In the genomic region with DNA sequence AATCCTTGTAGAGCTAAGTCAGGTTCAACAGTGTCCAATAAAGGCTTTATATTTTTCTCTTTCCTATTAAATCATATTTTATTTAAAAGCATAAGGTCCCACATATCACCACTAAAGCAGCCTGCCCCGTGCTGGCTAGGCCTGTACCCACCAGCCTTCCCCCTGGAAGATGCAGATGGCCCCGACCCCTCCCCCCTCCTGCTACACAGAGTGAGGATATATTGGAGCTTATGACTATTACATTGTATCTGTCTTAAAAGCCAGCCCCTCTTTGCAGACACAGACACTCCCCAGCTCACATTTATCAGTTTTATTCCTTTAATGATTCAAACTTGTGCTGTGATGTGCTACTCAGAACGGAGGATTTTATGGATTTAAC, we compare ENCODE assay signal across 19 cellular contexts.
"Had no signal": no experiment of that assay in that cellular context is flagged by ENCODE, and none has a peak within 500 bp of the region (broad histone marks: within the 10 kb centered on the region; RNA-seq: fewer than 3 reads in every experiment).

No MANE protein-coding gene starts in this region.

- ATAC-seq: esophagus mucosa; gastrocnemius medialis; natural killer cell treated with Interleukin-12 subunit alpha and Interleukin-12 subunit beta and Interleukin-15 and Interleukin-18, amount 100 ng/mL, for 72 hours had no signal

- H3K27ac ChIP-seq: gastrocnemius medialis, left ventricle myocardium inferior, neutrophil, sigmoid colon, skin epidermis, suprapubic skin, thyroid gland, upper lobe of left lung, uterus had no signal

- H3K9me3 Mint-ChIP-seq: immature natural killer cell; natural killer cell treated with Interleukin-12 subunit alpha and Interleukin-12 subunit beta and Interleukin-15 and Interleukin-18, amount 100 ng/mL, for 72 hours had no signal

- H3K27me3 ChIP-seq: gastrocnemius medialis, sigmoid colon, suprapubic skin, thyroid gland, upper lobe of left lung, uterus had no signal

- H3K4me1 ChIP-seq: left ventricle myocardium inferior, sigmoid colon, suprapubic skin, uterus had no signal

- H3K4me1 Mint-ChIP-seq: immature natural killer cell had no signal

- H3K27ac Mint-ChIP-seq: immature natural killer cell; natural killer cell treated with Interleukin-12 subunit alpha and Interleukin-12 subunit beta and Interleukin-15 and Interleukin-18, amount 100 ng/mL, for 72 hours had no signal

- H3K4me3 ChIP-seq: gastrocnemius medialis, left ventricle myocardium inferior, lung, sigmoid colon, skin epidermis, suprapubic skin, thyroid gland, upper lobe of left lung, uterus had no signal

- DNase-seq: effector memory CD4-positive, alpha-beta T cell; gastrocnemius medialis; immature natural killer cell; left ventricle myocardium inferior; mesenchymal stem cell; midbrain; posterior cingulate gyrus; sigmoid colon; stimulated activated CD4-positive, alpha-beta T cell treated with anti-CD3 and anti-CD28 coated beads, Interleukin-2, amount 100 ng/mL, for 24 hours; stimulated activated naive CD4-positive, alpha-beta T cell treated with Interleukin-2 at 50 U/mL for 16 hours; thyroid gland; upper lobe of left lung; uterus had no signal

- H3K36me3 ChIP-seq: gastrocnemius medialis, left ventricle myocardium inferior, neutrophil, sigmoid colon, suprapubic skin, thyroid gland, upper lobe of left lung, uterus had no signal

- H3K4me3 Mint-ChIP-seq: immature natural killer cell; natural killer cell treated with Interleukin-12 subunit alpha and Interleukin-12 subunit beta and Interleukin-15 and Interleukin-18, amount 100 ng/mL, for 72 hours had no signal

- H3K9me3 ChIP-seq: gastrocnemius medialis, left ventricle myocardium inferior, neutrophil, sigmoid colon, suprapubic skin, thyroid gland, upper lobe of left lung, uterus had no signal

- H3K36me3 Mint-ChIP-seq: immature natural killer cell; natural killer cell treated with Interleukin-12 subunit alpha and Interleukin-12 subunit beta and Interleukin-15 and Interleukin-18, amount 100 ng/mL, for 72 hours had no signal
